Comparison of ENCODE assay signal across 2 cellular contexts in the genomic region with DNA sequence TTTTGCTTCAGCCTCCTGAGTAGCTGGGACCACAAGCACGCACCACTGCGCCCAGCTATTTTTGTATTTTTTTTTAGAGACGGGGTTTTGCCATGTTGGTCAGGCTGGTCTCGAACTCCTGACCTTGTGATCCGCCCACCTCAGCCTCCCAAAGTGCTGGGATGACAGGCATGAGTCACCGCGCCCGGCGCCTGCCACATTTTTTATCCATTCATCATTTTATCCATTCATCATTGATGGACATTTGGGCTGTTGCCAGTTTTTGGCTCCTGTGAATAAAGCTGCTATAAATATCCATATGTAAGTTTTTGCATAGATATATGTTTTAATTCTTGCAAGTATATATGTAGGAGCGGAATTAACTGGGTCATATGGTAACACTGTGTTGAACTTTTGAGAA.
TF ChIP-seq lines count a peak whose summit lies in the region.

No MANE protein-coding gene starts in this region.

TF ChIP-seq in SK-N-SH, 30 proteins besides CTCF, POLR2A, EP300 and RAD21 (continued from another document):
- TF ChIP-seq, protein P1, sequence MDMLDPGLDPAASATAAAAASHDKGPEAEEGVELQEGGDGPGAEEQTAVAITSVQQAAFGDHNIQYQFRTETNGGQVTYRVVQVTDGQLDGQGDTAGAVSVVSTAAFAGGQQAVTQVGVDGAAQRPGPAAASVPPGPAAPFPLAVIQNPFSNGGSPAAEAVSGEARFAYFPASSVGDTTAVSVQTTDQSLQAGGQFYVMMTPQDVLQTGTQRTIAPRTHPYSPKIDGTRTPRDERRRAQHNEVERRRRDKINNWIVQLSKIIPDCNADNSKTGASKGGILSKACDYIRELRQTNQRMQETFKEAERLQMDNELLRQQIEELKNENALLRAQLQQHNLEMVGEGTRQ (IDR thresholded peaks at IDR 0.05; ENCODE audit: borderline replicate concordance, low read depth, low read length): no peak
- TF ChIP-seq ELF1 (IDR thresholded peaks at IDR 0.05) (no peak), MXI1 (IDR thresholded peaks at IDR 0.05; ENCODE audit: low read depth, low read length) (no peak), NFIC (IDR thresholded peaks at IDR 0.05; ENCODE audit: borderline replicate concordance) (peak; percentile 69), MEF2A (IDR thresholded peaks at IDR 0.05; ENCODE audit: borderline replicate concordance, low read depth) (no peak), TCF12 (IDR thresholded peaks at IDR 0.05) (peak; percentile 38; the same call in 1 of the 2 replicates), FOXM1 (IDR thresholded peaks at IDR 0.05; ENCODE audit: low read depth) (no peak), FOSL2 (IDR thresholded peaks at IDR 0.05; ENCODE audit: borderline replicate concordance, low read depth) (peak; percentile 36; the same call in 1 of the 2 replicates), CHD2 (IDR thresholded peaks at IDR 0.05; ENCODE audit: low read length, partially characterized antibody) (no peak), JUND (IDR thresholded peaks at IDR 0.05) (peak; percentile 54; the same call in 1 of the 2 replicates), TEAD4 (IDR thresholded peaks at IDR 0.05; ENCODE audit: borderline replicate concordance, insufficient read depth) (no peak), SIN3A (IDR thresholded peaks at IDR 0.05; ENCODE audit: borderline replicate concordance, low read depth, low read length) (no peak), IRF3 (IDR thresholded peaks at IDR 0.05; ENCODE audit: low read depth, low read length) (no peak), GATA2 (CRISPR knock-in tag; IDR thresholded peaks at IDR 0.05) (no peak), POLR2AphosphoS5 (IDR thresholded peaks at IDR 0.05; ENCODE audit: low read depth, low read length) (no peak), SMC3 (IDR thresholded peaks at IDR 0.05; ENCODE audit: low read depth, low read length) (no peak), EZH2phosphoT487 (IDR thresholded peaks at IDR 0.05; ENCODE audit: borderline replicate concordance, low read depth) (no peak), GABPA (IDR thresholded peaks at IDR 0.05; ENCODE audit: low read depth) (no peak), RFX5 (IDR thresholded peaks at IDR 0.05; ENCODE audit: low read length) (no peak), NRF1 (IDR thresholded peaks at IDR 0.05; ENCODE audit: low read depth, low read length) (no peak), RCOR1 (IDR thresholded peaks at IDR 0.05; ENCODE audit: low read length) (no peak), TAF1 (IDR thresholded peaks at IDR 0.05; ENCODE audit: borderline replicate concordance, low read depth, low read length) (no peak)
- TF ChIP-seq, protein P2, sequence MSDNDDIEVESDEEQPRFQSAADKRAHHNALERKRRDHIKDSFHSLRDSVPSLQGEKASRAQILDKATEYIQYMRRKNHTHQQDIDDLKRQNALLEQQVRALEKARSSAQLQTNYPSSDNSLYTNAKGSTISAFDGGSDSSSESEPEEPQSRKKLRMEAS (IDR thresholded peaks at IDR 0.05; ENCODE audit: low read depth): no peak
- TF ChIP-seq, protein P3, sequence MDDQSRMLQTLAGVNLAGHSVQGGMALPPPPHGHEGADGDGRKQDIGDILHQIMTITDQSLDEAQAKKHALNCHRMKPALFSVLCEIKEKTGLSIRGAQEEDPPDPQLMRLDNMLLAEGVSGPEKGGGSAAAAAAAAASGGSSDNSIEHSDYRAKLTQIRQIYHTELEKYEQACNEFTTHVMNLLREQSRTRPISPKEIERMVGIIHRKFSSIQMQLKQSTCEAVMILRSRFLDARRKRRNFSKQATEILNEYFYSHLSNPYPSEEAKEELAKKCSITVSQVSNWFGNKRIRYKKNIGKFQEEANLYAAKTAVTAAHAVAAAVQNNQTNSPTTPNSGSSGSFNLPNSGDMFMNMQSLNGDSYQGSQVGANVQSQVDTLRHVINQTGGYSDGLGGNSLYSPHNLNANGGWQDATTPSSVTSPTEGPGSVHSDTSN (IDR thresholded peaks at IDR 0.05): peak; percentile 81
- TF ChIP-seq, protein P4, sequence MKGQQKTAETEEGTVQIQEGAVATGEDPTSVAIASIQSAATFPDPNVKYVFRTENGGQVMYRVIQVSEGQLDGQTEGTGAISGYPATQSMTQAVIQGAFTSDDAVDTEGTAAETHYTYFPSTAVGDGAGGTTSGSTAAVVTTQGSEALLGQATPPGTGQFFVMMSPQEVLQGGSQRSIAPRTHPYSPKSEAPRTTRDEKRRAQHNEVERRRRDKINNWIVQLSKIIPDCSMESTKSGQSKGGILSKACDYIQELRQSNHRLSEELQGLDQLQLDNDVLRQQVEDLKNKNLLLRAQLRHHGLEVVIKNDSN (IDR thresholded peaks at IDR 0.05; ENCODE audit: borderline replicate concordance, low read depth): no peak
- TF ChIP-seq, protein P5, sequence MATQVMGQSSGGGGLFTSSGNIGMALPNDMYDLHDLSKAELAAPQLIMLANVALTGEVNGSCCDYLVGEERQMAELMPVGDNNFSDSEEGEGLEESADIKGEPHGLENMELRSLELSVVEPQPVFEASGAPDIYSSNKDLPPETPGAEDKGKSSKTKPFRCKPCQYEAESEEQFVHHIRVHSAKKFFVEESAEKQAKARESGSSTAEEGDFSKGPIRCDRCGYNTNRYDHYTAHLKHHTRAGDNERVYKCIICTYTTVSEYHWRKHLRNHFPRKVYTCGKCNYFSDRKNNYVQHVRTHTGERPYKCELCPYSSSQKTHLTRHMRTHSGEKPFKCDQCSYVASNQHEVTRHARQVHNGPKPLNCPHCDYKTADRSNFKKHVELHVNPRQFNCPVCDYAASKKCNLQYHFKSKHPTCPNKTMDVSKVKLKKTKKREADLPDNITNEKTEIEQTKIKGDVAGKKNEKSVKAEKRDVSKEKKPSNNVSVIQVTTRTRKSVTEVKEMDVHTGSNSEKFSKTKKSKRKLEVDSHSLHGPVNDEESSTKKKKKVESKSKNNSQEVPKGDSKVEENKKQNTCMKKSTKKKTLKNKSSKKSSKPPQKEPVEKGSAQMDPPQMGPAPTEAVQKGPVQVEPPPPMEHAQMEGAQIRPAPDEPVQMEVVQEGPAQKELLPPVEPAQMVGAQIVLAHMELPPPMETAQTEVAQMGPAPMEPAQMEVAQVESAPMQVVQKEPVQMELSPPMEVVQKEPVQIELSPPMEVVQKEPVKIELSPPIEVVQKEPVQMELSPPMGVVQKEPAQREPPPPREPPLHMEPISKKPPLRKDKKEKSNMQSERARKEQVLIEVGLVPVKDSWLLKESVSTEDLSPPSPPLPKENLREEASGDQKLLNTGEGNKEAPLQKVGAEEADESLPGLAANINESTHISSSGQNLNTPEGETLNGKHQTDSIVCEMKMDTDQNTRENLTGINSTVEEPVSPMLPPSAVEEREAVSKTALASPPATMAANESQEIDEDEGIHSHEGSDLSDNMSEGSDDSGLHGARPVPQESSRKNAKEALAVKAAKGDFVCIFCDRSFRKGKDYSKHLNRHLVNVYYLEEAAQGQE (IDR thresholded peaks at IDR 0.05; ENCODE audit: low read depth, low read length): no peak

TF ChIP-seq in SK-N-SH treated with all-trans-retinoic acid at 6 μM for 48 hours, 23 proteins besides CTCF, POLR2A, EP300 and RAD21 (continued from another document):
- TF ChIP-seq PATZ1 (CRISPR knock-in tag; IDR thresholded peaks at IDR 0.05; ENCODE audit: borderline replicate concordance): no peak
